ENCODE assay signal across 9 cellular contexts in the genomic region with DNA sequence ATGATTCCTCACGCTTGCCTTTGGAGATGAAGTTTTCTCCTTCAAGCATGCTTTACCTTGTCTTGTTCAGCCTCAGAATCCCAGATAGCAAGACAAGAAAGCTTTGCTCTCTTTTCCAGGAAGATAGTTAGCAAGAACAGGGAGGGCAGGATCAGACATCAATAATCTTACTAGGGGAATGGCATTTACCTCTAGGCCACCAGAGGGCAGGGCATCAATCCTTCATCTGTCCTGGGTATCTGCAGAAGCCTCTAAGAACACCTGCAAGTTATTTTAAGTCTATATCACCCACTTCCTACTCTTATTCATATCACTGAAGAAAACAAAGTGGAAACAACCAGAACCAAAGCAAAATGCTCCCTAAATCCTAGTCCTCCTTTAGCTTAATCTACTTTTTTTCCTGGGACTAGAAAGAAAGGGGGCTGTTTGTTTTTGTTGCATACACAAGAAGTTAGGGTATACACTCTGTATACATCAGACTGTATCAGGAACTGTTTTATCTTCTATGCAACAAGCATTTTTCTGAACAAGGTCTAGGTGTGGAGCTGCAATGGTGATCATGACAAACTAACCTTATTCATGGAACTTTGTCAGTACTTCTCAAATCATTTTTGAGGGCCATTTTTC.
DNase-seq lines count a peak whose midpoint lies in the region; ATAC-seq and TF ChIP-seq lines count a peak whose summit lies in the region.
"Had no signal": no experiment of that assay in that cellular context is flagged by ENCODE, and none has a peak within 500 bp of the region (broad histone marks: within the 10 kb centered on the region; RNA-seq: fewer than 3 reads in every experiment).

No MANE protein-coding gene starts in this region.

- H3K9me3 ChIP-seq in NT2/D1 (ENCODE audit: insufficient read depth, low read length), result peaks cover 4% of the 10 kb centered on the region; the same call in 1 of the 2 replicates

- DNase-seq in NCI-H510A treated with DMSO at 0.1 percent for 48 hours (lab: John Stamatoyannopoulos, UW) (peak; percentile 33), NCI-H510A (lab: John Stamatoyannopoulos, UW) (no peak), NT2/D1 (ENCODE audit: low read depth, low spot score) (peak; percentile 61), foreskin keratinocyte (peak in 1 of 2 donors; percentile 12)
- DNase-seq in activated T-helper 1 cell treated with anti-CD3 and anti-CD28 coated beads, Interleukin-12 subunit alpha, Interleukin-12 subunit beta, Interleukin-2, Interleukin-4 antibody, amounts not matched to agents 30 ng/mL and 10 ng/mL and 1 ng/mL, durations not matched to agents 14 hours and 24 hours and 36 hours (ENCODE audit: low spot score), result no peak

- H3K4me1 ChIP-seq in NT2/D1 (ENCODE audit: insufficient read depth, insufficient read length) (no peaks in the 10 kb centered on the region), foreskin keratinocyte (no peaks in the 10 kb centered on the region)

- H3K4me1 Mint-ChIP-seq in activated T-helper 1 cell treated with anti-CD3 and anti-CD28 coated beads, Interleukin-12 subunit alpha, Interleukin-12 subunit beta, Interleukin-2, Interleukin-4 antibody, amounts not matched to agents 30 ng/mL and 10 ng/mL and 1 ng/mL, durations not matched to agents 14 hours and 24 hours and 36 hours (ENCODE audit: low read depth), result no peaks in the 10 kb centered on the region
- H3K4me1 Mint-ChIP-seq in activated T-helper 17 cell treated with anti-CD3 and anti-CD28 coated beads, Interleukin-2, amount 50 U/mL, for 72 hours, result no peaks in the 10 kb centered on the region
- H3K4me1 Mint-ChIP-seq: CD4-positive, CD25-positive, alpha-beta regulatory T cell had no signal

- H3K4me3 Mint-ChIP-seq in activated T-helper 1 cell treated with anti-CD3 and anti-CD28 coated beads, Interleukin-12 subunit alpha, Interleukin-12 subunit beta, Interleukin-2, Interleukin-4 antibody, amounts not matched to agents 30 ng/mL and 10 ng/mL and 1 ng/mL, durations not matched to agents 14 hours and 24 hours and 36 hours, result no peak overlapping the region
- no peak overlapping the region for H3K4me3 Mint-ChIP-seq in activated T-helper 17 cell treated with anti-CD3 and anti-CD28 coated beads, Interleukin-2, amount 50 U/mL, for 72 hours
- H3K4me3 Mint-ChIP-seq: CD4-positive, CD25-positive, alpha-beta regulatory T cell had no signal

- no peak overlapping the region for H3K27ac ChIP-seq in foreskin keratinocyte

- H3K4me3 ChIP-seq in NT2/D1 (ENCODE audit: insufficient read length, low read depth), result no peak overlapping the region

- intact Hi-C loops in activated T-helper 1 cell treated with anti-CD3 and anti-CD28 coated beads, Interleukin-12 subunit alpha, Interleukin-12 subunit beta, Interleukin-2, Interleukin-4 antibody, amounts not matched to agents 30 ng/mL and 10 ng/mL and 1 ng/mL, durations not matched to agents 14 hours and 24 hours and 36 hours (cut with micrococcal nuclease), result no loop called here

- no peaks in the 10 kb centered on the region for H3K27me3 Mint-ChIP-seq in activated T-helper 1 cell treated with anti-CD3 and anti-CD28 coated beads, Interleukin-12 subunit alpha, Interleukin-12 subunit beta, Interleukin-2, Interleukin-4 antibody, amounts not matched to agents 30 ng/mL and 10 ng/mL and 1 ng/mL, durations not matched to agents 14 hours and 24 hours and 36 hours (ENCODE audit: insufficient read depth)
- H3K27me3 Mint-ChIP-seq in activated T-helper 17 cell treated with anti-CD3 and anti-CD28 coated beads, Interleukin-2, amount 50 U/mL, for 72 hours, result no peaks in the 10 kb centered on the region
- H3K27me3 Mint-ChIP-seq: CD4-positive, CD25-positive, alpha-beta regulatory T cell had no signal

- no peak overlapping the region for H3K27ac Mint-ChIP-seq in activated T-helper 1 cell treated with anti-CD3 and anti-CD28 coated beads, Interleukin-12 subunit alpha, Interleukin-12 subunit beta, Interleukin-2, Interleukin-4 antibody, amounts not matched to agents 30 ng/mL and 10 ng/mL and 1 ng/mL, durations not matched to agents 14 hours and 24 hours and 36 hours
- H3K27ac Mint-ChIP-seq in activated T-helper 17 cell treated with anti-CD3 and anti-CD28 coated beads, Interleukin-2, amount 50 U/mL, for 72 hours, result no peak overlapping the region
- H3K27ac Mint-ChIP-seq: CD4-positive, CD25-positive, alpha-beta regulatory T cell had no signal

- H3K36me3 Mint-ChIP-seq in activated T-helper 1 cell treated with anti-CD3 and anti-CD28 coated beads, Interleukin-12 subunit alpha, Interleukin-12 subunit beta, Interleukin-2, Interleukin-4 antibody, amounts not matched to agents 30 ng/mL and 10 ng/mL and 1 ng/mL, durations not matched to agents 14 hours and 24 hours and 36 hours (ENCODE audit: low read depth), result no peaks in the 10 kb centered on the region
- H3K36me3 Mint-ChIP-seq in activated T-helper 17 cell treated with anti-CD3 and anti-CD28 coated beads, Interleukin-2, amount 50 U/mL, for 72 hours (ENCODE audit: low read depth), result no peaks in the 10 kb centered on the region
- H3K36me3 Mint-ChIP-seq: CD4-positive, CD25-positive, alpha-beta regulatory T cell had no signal

- ATAC-seq in HG03103 (IDR thresholded peaks at IDR 0.05; ENCODE audit: low read depth, unreplicated experiment) (peak; percentile 64), foreskin keratinocyte (peak; percentile 48), GM19324 (IDR thresholded peaks at IDR 0.05; ENCODE audit: low FRiP score, unreplicated experiment) (no peak)
- no peak for ATAC-seq in activated T-helper 17 cell treated with anti-CD3 and anti-CD28 coated beads, Interleukin-2, amount 50 U/mL, for 72 hours (replicated peaks)

- H3K36me3 ChIP-seq in NT2/D1 (ENCODE audit: insufficient read depth, insufficient read length, low read length), result no peaks in the 10 kb centered on the region

- H3K27me3 ChIP-seq in NT2/D1 (ENCODE audit: insufficient read depth, insufficient read length), result no peaks in the 10 kb centered on the region
- no peaks in the 10 kb centered on the region for H3K27me3 ChIP-seq in foreskin keratinocyte

- H3K9me3 Mint-ChIP-seq in activated T-helper 1 cell treated with anti-CD3 and anti-CD28 coated beads, Interleukin-12 subunit alpha, Interleukin-12 subunit beta, Interleukin-2, Interleukin-4 antibody, amounts not matched to agents 30 ng/mL and 10 ng/mL and 1 ng/mL, durations not matched to agents 14 hours and 24 hours and 36 hours, result no peaks in the 10 kb centered on the region
- peaks cover 9% of the 10 kb centered on the region for H3K9me3 Mint-ChIP-seq in activated T-helper 17 cell treated with anti-CD3 and anti-CD28 coated beads, Interleukin-2, amount 50 U/mL, for 72 hours

- no peak overlapping the region for H3K9ac ChIP-seq in NT2/D1 (ENCODE audit: insufficient read length, low read depth)

- TF ChIP-seq CTCF in foreskin keratinocyte (conservative IDR thresholded peaks at IDR 0.05), result peak; percentile 51

Comparison
In these comparisons a context has a peak if more than half of its experiments do, and no peak if none do; other contexts are left out.
1. DNase-seq: peak in NCI-H510A treated with DMSO at 0.1 percent for 48 hours (single experiment) and NT2/D1 (single experiment); none in NCI-H510A (single experiment) and activated T-helper 1 cell treated with anti-CD3 and anti-CD28 coated beads, Interleukin-12 subunit alpha, Interleukin-12 subunit beta, Interleukin-2, Interleukin-4 antibody, amounts not matched to agents 30 ng/mL and 10 ng/mL and 1 ng/mL, durations not matched to agents 14 hours and 24 hours and 36 hours (single experiment).
2. ATAC-seq: peak in HG03103 (single experiment) and foreskin keratinocyte (single experiment); none in activated T-helper 17 cell treated with anti-CD3 and anti-CD28 coated beads, Interleukin-2, amount 50 U/mL, for 72 hours (single experiment) and GM19324 (single experiment).